8 cellular contexts compared by ENCODE assay signal in genomic region chr4:2042207-2042946, GRCh38. TPM values are rescaled to one million over a fixed set of nuclear protein-coding genes. Genes with fewer than 3 reads are reported as not detected.
DNase-seq lines count a peak whose midpoint lies in the region; FAIRE-seq and TF ChIP-seq lines count a peak whose summit lies in the region.

No MANE protein-coding gene starts in this region.

- H3K4me3 ChIP-seq in HEK293 (ENCODE audit: low read depth, low read length) (peak overlapping the region; percentile 74), bronchial epithelial cell (ENCODE audit: low read depth, low read length) (peak overlapping the region; percentile 56)

- peak; percentile 35 for DNase-seq in COLO668 (lab: John Stamatoyannopoulos, UW; ENCODE audit: unreplicated experiment)
- DNase-seq in T follicular helper cell (ENCODE audit: low read depth), result peak; percentile 14
- no peak for DNase-seq in bronchial epithelial cell (ENCODE audit: low read depth)
- peak; percentile 57 for DNase-seq in left kidney (ENCODE audit: low read depth, low spot score)
- DNase-seq in stimulated activated naive CD4-positive, alpha-beta T cell treated with Interleukin-2 at 50 U/mL for 16 hours (lab: John Stamatoyannopoulos, UW), result peak; percentile 39
- DNase-seq in SIG-M5 treated with dmso at 0.1 percent for 504 hours (lab: John Stamatoyannopoulos, UW; ENCODE audit: unreplicated experiment), result no peak
- DNase-seq in GM19240 (ENCODE audit: insufficient read length, low spot score), result no peak

- H3K27me3 ChIP-seq in bronchial epithelial cell (ENCODE audit: control insufficient read depth, insufficient read depth, low read length), result peaks cover 8% of the 10 kb centered on the region

- H3K9me3 ChIP-seq in HEK293 (ENCODE audit: control insufficient read depth, insufficient read depth, low read depth, low read length), result no peaks in the 10 kb centered on the region

- no peaks in the 10 kb centered on the region for H3K4me1 ChIP-seq in HEK293 (ENCODE audit: control insufficient read depth, insufficient read depth, low read length)

- FAIRE-seq in bronchial epithelial cell (lab: Jason Lieb, UNC), result no peak

- TF ChIP-seq CTCF in HEK293 (tag by site-specific recombination; IDR thresholded peaks at IDR 0.05) (0 out of 2 replicates have a peak, but pooled peaks have one; percentile 12), bronchial epithelial cell (IDR thresholded peaks at IDR 0.05; ENCODE audit: insufficient read depth, low read length, severe bottlenecking) (no peak)

- H3K27ac ChIP-seq in HEK293 (ENCODE audit: extremely low read depth, low read depth, low read length), result no peak overlapping the region

- CTCF ChIA-PET in HEK293 (lab: Yijun Ruan, JAX), result no interaction called here

- POLR2A ChIA-PET in HEK293 (lab: Yijun Ruan, JAX), result no interaction called here

- H3K36me3 ChIP-seq in HEK293 (ENCODE audit: control insufficient read depth in 2 of 2, insufficient read depth in 1 of 2, low read length in 2 of 2), result peaks cover 0 to 6% of the 10 kb centered on the region in 2 experiments; a peak in 1 of 3 replicates
- H3K36me3 ChIP-seq in bronchial epithelial cell (ENCODE audit: control insufficient read depth, insufficient read depth, low read length), result no peaks in the 10 kb centered on the region

TF ChIP-seq in HEK293, 187 proteins besides CTCF, POLR2A, EP300 and RAD21:
- TF ChIP-seq KLF1 (tag by site-specific recombination; IDR thresholded peaks at IDR 0.05) (0 out of 2 replicates have a peak, but pooled peaks have one; percentile 27), ZNF792 (tag by site-specific recombination; IDR thresholded peaks at IDR 0.05) (no peak), PATZ1 (tag by site-specific recombination; IDR thresholded peaks at IDR 0.05) (peak; percentile 27; the same call in 1 of the 2 replicates), ZNF416 (tag by site-specific recombination; IDR thresholded peaks at IDR 0.05) (no peak), ZNF488 (tag by site-specific recombination; IDR thresholded peaks at IDR 0.05) (no peak), ZBTB8A (tag by site-specific recombination; IDR thresholded peaks at IDR 0.05) (0 out of 2 replicates have a peak, but pooled peaks have one; percentile 43), ZFP41 (tag by site-specific recombination; IDR thresholded peaks at IDR 0.05; ENCODE audit: borderline replicate concordance) (no peak), GLIS2 (tag by site-specific recombination; IDR thresholded peaks at IDR 0.05) (peak; percentile 74), ZNF585B (tag by site-specific recombination; IDR thresholded peaks at IDR 0.05) (no peak), GLIS1 (tag by site-specific recombination; IDR thresholded peaks at IDR 0.05) (peak; percentile 57), ZNF513 (tag by site-specific recombination; IDR thresholded peaks at IDR 0.05) (peak; percentile 44; the same call in 1 of the 2 replicates), ZBTB26 (tag by site-specific recombination; optimal IDR thresholded peaks at IDR 0.05) (peak; percentile 16), ZIC2 (tag by site-specific recombination; IDR thresholded peaks at IDR 0.05) (peak; percentile 85), SCRT2 (tag by site-specific recombination; IDR thresholded peaks at IDR 0.05) (no peak), ZNF112 (tag by site-specific recombination; IDR thresholded peaks at IDR 0.05) (no peak), ZNF335 (tag by site-specific recombination; conservative IDR thresholded peaks at IDR 0.05) (peak; percentile 71; the same call in 1 of the 2 replicates)

RNA-seq across cellular contexts. Expression of gene NAT8L, which starts 16.8 kb away (rescaled TPM):
- total RNA-seq in bronchial epithelial cell, result not detected in 2 replicates

RNA-seq across cellular contexts. Expression of gene NELFA, which starts 33.6 kb away (rescaled TPM):
- total RNA-seq in bronchial epithelial cell, result 14.7 and 17.9 TPM in 2 replicates

Comparison
In these comparisons a context has a peak if more than half of its experiments do, and no peak if none do; other contexts are left out.
1. DNase-seq: peak in COLO668 (single experiment), T follicular helper cell (single experiment), left kidney (single experiment) and stimulated activated naive CD4-positive, alpha-beta T cell treated with Interleukin-2 at 50 U/mL for 16 hours (single experiment); none in bronchial epithelial cell (single experiment), SIG-M5 treated with dmso at 0.1 percent for 504 hours (single experiment) and GM19240 (single experiment).